11 cellular contexts compared by ENCODE assay signal in the genomic region with DNA sequence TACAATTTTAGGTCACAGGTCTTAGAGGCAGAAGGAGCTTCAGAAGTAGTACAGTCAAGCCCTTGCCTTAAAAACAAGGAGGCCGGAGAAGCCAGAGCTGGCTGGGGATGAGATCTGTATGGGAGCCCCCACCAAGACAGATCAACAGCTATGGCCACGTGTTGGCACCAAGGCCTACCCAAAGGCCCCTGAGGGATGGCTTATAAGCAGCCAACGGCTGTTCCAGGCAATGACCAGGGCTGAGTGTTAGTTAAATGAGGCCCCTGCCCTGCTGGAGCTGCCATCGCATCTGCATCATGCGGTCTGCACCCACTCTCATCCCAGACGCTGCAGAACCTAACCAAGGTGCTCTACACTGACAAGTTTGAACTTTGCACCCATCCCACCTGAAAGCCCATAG. TPM values are rescaled to one million over a fixed set of nuclear protein-coding genes. Genes with fewer than 3 reads are reported as not detected.
DNase-seq lines count a peak whose midpoint lies in the region; ATAC-seq and TF ChIP-seq lines count a peak whose summit lies in the region.
"Had no signal": no experiment of that assay in that cellular context is flagged by ENCODE, and none has a peak within 500 bp of the region (broad histone marks: within the 10 kb centered on the region; RNA-seq: fewer than 3 reads in every experiment).

No MANE protein-coding gene starts in this region.

- H3K9me3 ChIP-seq in lower lobe of right lung = no peaks in the 10 kb centered on the region

- H3K36me3 ChIP-seq in lower lobe of right lung = peaks cover 20% of the 10 kb centered on the region

- peaks cover 3% of the 10 kb centered on the region for H3K9me3 Mint-ChIP-seq in activated CD8-positive, alpha-beta memory T cell treated with anti-CD3 and anti-CD28 coated beads, Interleukin-2, amount 10 ng/mL, durations not matched to agents 7 days and 5 days (ENCODE audit: low read depth)
- peaks cover 4% of the 10 kb centered on the region for H3K9me3 Mint-ChIP-seq in activated B cell treated with CpG ODN at 0.5 μM for 24 hours

- TF ChIP-seq CTCF in activated B cell treated with CpG ODN at 0.5 μM for 24 hours (IDR thresholded peaks at IDR 0.05) (no peak), lower lobe of right lung (IDR thresholded peaks at IDR 0.05) (no peak)

- peaks cover 32% of the 10 kb centered on the region for H3K36me3 Mint-ChIP-seq in activated CD8-positive, alpha-beta memory T cell treated with anti-CD3 and anti-CD28 coated beads, Interleukin-2, amount 10 ng/mL, durations not matched to agents 7 days and 5 days
- H3K36me3 Mint-ChIP-seq in activated B cell treated with CpG ODN at 0.5 μM for 24 hours (ENCODE audit: low read depth) = peaks cover 43% of the 10 kb centered on the region

- H3K4me3 ChIP-seq in lower lobe of right lung = no peak overlapping the region

- H3K27me3 ChIP-seq in lower lobe of right lung (ENCODE audit: low read depth) = no peaks in the 10 kb centered on the region

- no peak overlapping the region for H3K4me3 Mint-ChIP-seq in activated CD8-positive, alpha-beta memory T cell treated with anti-CD3 and anti-CD28 coated beads, Interleukin-2, amount 10 ng/mL, durations not matched to agents 7 days and 5 days
- H3K4me3 Mint-ChIP-seq in activated B cell treated with CpG ODN at 0.5 μM for 24 hours = no peak overlapping the region

- H3K4me1 Mint-ChIP-seq in activated CD8-positive, alpha-beta memory T cell treated with anti-CD3 and anti-CD28 coated beads, Interleukin-2, amount 10 ng/mL, durations not matched to agents 7 days and 5 days = peaks cover 51% of the 10 kb centered on the region
- peaks cover 88% of the 10 kb centered on the region for H3K4me1 Mint-ChIP-seq in activated B cell treated with CpG ODN at 0.5 μM for 24 hours

- peaks cover 90% of the 10 kb centered on the region for H3K4me1 ChIP-seq in lower lobe of right lung

- H3K27ac ChIP-seq in lower lobe of right lung = peak overlapping the region; percentile 85
- H3K27ac ChIP-seq in temporal lobe (ENCODE audit: low read depth, low read length) = peak overlapping the region; percentile 84

- no peaks in the 10 kb centered on the region for H3K27me3 Mint-ChIP-seq in activated CD8-positive, alpha-beta memory T cell treated with anti-CD3 and anti-CD28 coated beads, Interleukin-2, amount 10 ng/mL, durations not matched to agents 7 days and 5 days
- no peaks in the 10 kb centered on the region for H3K27me3 Mint-ChIP-seq in activated B cell treated with CpG ODN at 0.5 μM for 24 hours

- H3K27ac Mint-ChIP-seq in activated CD8-positive, alpha-beta memory T cell treated with anti-CD3 and anti-CD28 coated beads, Interleukin-2, amount 10 ng/mL, durations not matched to agents 7 days and 5 days = peak overlapping the region; percentile 83
- peak overlapping the region; percentile 93 for H3K27ac Mint-ChIP-seq in activated B cell treated with CpG ODN at 0.5 μM for 24 hours

- CTCF ChIA-PET in activated CD8-positive, alpha-beta memory T cell treated with anti-CD3 and anti-CD28 coated beads, Interleukin-2, amount 10 ng/mL, durations not matched to agents 7 days and 5 days (lab: Charles Lee) = interaction anchor here (1.4 to 1.8 kb wide), 3 partner anchors 10 to 24 kb away, joined by 5 to 12 read pairs (median 5); no protein-coding TSS in a partner anchor
- CTCF ChIA-PET in activated B cell treated with CpG ODN at 0.5 μM for 24 hours (lab: Charles Lee) = interaction anchor here (0.8 to 1.3 kb wide), 3 partner anchors 10 to 42 kb away, joined by 3 to 4 read pairs (median 3); no protein-coding TSS in a partner anchor

- DNase-seq in activated CD8-positive, alpha-beta memory T cell treated with anti-CD3 and anti-CD28 coated beads, Interleukin-2, amount 10 ng/mL, durations not matched to agents 7 days and 5 days = no peak
- DNase-seq in activated CD8-positive, alpha-beta memory T cell treated with anti-CD3 and anti-CD28 coated beads, Interleukin-2, amount 50 U/mL, for 4 hours = no peak
- DNase-seq in activated B cell treated with CpG ODN at 0.5 μM for 24 hours (no peak), lower lobe of right lung (peak; percentile 14)
- no peak for DNase-seq in stimulated activated CD4-positive, alpha-beta T cell treated with anti-CD3 and anti-CD28 coated beads, Interleukin-4, amount 100 ng/mL, for 24 hours
- DNase-seq: kidney glomerular epithelial cell, NCI-H1436 treated with DMSO at 0.1 percent for 48 hours, T-helper 2 cell had no signal

- intact Hi-C loops in activated B cell treated with CpG ODN at 0.5 μM for 24 hours (cut with micrococcal nuclease) = no loop called here
- intact Hi-C loops in lower lobe of right lung (cut with DNase I) = no loop called here

- POLR2A ChIA-PET in activated B cell treated with CpG ODN at 0.5 μM for 24 hours (lab: Charles Lee) = interaction anchor here (1.8 to 15.6 kb wide), 3 partner anchors 20 to 43 kb away, joined by 4 to 189 read pairs (median 5); partner anchors contain the start of genes CCDC12 and NBEAL2

- ATAC-seq in activated CD8-positive, alpha-beta memory T cell treated with anti-CD3 and anti-CD28 coated beads, Interleukin-2, amount 10 ng/mL, durations not matched to agents 7 days and 5 days = no peak
- ATAC-seq in activated B cell treated with CpG ODN at 0.5 μM for 24 hours (ENCODE audit: low read depth) (no peak), lower lobe of right lung (no peak), GM18511 (IDR thresholded peaks at IDR 0.05; ENCODE audit: unreplicated experiment) (no peak), HG03196 (IDR thresholded peaks at IDR 0.05; ENCODE audit: unreplicated experiment) (no peak)

RNA-seq across cellular contexts. Expression of gene CCDC12, which starts 43.3 kb away (rescaled TPM):
- total RNA-seq in activated CD8-positive, alpha-beta memory T cell treated with anti-CD3 and anti-CD28 coated beads, Interleukin-2, amount 10 ng/mL, durations not matched to agents 7 days and 5 days = 10 to 100 TPM; 65.9 to 72.7 TPM
- total RNA-seq in activated B cell treated with CpG ODN at 0.5 μM for 24 hours (93.8 and 98.4 TPM in 2 replicates), lower lobe of right lung (42.9 TPM), temporal lobe (14.3 TPM)

RNA-seq across cellular contexts. Expression of gene NBEAL2, which starts 46.2 kb away (rescaled TPM):
- 100 to 1,000 TPM; 164 to 262 TPM for total RNA-seq in activated CD8-positive, alpha-beta memory T cell treated with anti-CD3 and anti-CD28 coated beads, Interleukin-2, amount 10 ng/mL, durations not matched to agents 7 days and 5 days
- total RNA-seq in activated B cell treated with CpG ODN at 0.5 μM for 24 hours (79.8 and 98.6 TPM in 2 replicates), lower lobe of right lung (97.0 TPM), temporal lobe (3.2 TPM)

RNA-seq across cellular contexts. Expression of gene PTH1R, which starts 55.7 kb away (rescaled TPM):
- total RNA-seq in activated CD8-positive, alpha-beta memory T cell treated with anti-CD3 and anti-CD28 coated beads, Interleukin-2, amount 10 ng/mL, durations not matched to agents 7 days and 5 days = not detected
- total RNA-seq in activated B cell treated with CpG ODN at 0.5 μM for 24 hours (not detected in 2 replicates), lower lobe of right lung (14.5 TPM), temporal lobe (0.98 TPM)

Comparison
In these comparisons a context has a peak if more than half of its experiments do, and no peak if none do; other contexts are left out.
1. RNA of gene NBEAL2, which starts 46.2 kb away (total RNA-seq): 164 to 262 TPM in activated CD8-positive, alpha-beta memory T cell treated with anti-CD3 and anti-CD28 coated beads, Interleukin-2, amount 10 ng/mL, durations not matched to agents 7 days and 5 days, 79.8 to 98.6 TPM in activated B cell treated with CpG ODN at 0.5 μM for 24 hours and 97.0 TPM in lower lobe of right lung (single experiment); 3.2 TPM in temporal lobe (single experiment); every median in the first group is over 10 times any median in the second.